In the genomic region with DNA sequence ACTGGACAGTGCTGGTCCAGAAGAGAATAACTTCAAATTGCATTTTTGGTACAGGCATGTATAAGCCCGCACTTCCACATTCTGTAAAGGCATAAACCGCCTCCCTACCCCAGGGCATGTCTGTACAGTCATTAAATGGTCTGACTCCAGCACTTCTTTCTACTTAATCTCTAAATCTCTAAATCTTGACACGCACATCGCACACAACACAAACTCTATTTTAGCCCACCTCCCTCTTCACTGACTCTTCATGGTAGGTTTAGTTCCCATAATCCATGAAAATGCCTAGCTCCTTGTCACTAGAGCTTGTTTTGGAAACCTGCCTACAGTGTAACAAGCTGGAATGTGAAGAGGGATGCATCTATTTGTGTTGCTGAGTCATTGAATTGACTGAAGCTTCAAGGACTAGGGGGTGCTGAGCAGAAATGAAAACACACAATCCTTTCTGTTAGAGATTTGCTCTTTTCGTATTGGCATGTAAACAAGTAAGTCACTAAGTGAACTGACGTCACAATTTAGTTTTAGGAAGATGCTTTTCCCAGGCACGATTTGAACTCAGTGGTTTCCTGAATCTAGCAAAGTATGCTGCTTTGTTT, we compare ENCODE assay signal across 8 cellular contexts. TPM values are rescaled to one million over a fixed set of nuclear protein-coding genes. Genes with fewer than 3 reads are reported as not detected.
DNase-seq lines count a peak whose midpoint lies in the region; ATAC-seq and TF ChIP-seq lines count a peak whose summit lies in the region.

No MANE protein-coding gene starts in this region.

- H3K36me3 ChIP-seq in left ventricle myocardium inferior (no peaks in the 10 kb centered on the region), rectal smooth muscle tissue (ENCODE audit: control insufficient read depth, insufficient read depth, low read length) (no peaks in the 10 kb centered on the region)

- H3K27ac ChIP-seq in left ventricle myocardium inferior (replicated peaks) (peak overlapping the region; percentile 94), rectal smooth muscle tissue (ENCODE audit: low read depth, low read length) (no peak overlapping the region)

- ATAC-seq in HG02970 (IDR thresholded peaks at IDR 0.05; ENCODE audit: low FRiP score, unreplicated experiment) (no peak), GM21786 (IDR thresholded peaks at IDR 0.05; ENCODE audit: unreplicated experiment) (no peak)

- peaks cover 59% of the 10 kb centered on the region for H3K4me1 ChIP-seq in left ventricle myocardium inferior
- peaks cover 18% of the 10 kb centered on the region for H3K4me1 ChIP-seq in rectal smooth muscle tissue (ENCODE audit: control insufficient read depth, insufficient read depth, low read length)

- no peak overlapping the region for H3K9ac ChIP-seq in rectal smooth muscle tissue (ENCODE audit: low read length)

- H3K27me3 ChIP-seq in left ventricle myocardium inferior (ENCODE audit: low read depth) = no peaks in the 10 kb centered on the region
- H3K27me3 ChIP-seq in rectal smooth muscle tissue (ENCODE audit: control insufficient read depth, insufficient read depth, low read length) = no peaks in the 10 kb centered on the region

- peak overlapping the region; percentile 89 for H3K4me3 ChIP-seq in AG04449 (ENCODE audit: low read depth, low read length)
- peak overlapping the region; percentile 94 for H3K4me3 ChIP-seq in left ventricle myocardium inferior
- peak overlapping the region; percentile 93 for H3K4me3 ChIP-seq in rectal smooth muscle tissue (ENCODE audit: low read length)

- CTCF ChIA-PET in AG04449 (lab: Yijun Ruan, JAX) = interaction anchor here (2.2 kb wide), 1 partner anchor 10 kb away, joined by 6 read pairs; no protein-coding TSS in a partner anchor

- H3K9me3 ChIP-seq in left ventricle myocardium inferior (replicated peaks) = no peaks in the 10 kb centered on the region

- intact Hi-C loops in left ventricle myocardium inferior (cut with micrococcal nuclease) = loop anchor here (5.0 kb wide), 1 partner anchor 81 kb away; a partner anchor contains a TSS

- TF ChIP-seq CTCF in AG04449 (IDR thresholded peaks at IDR 0.05; ENCODE audit: insufficient read depth, low read length, missing control alignments) = no peak
- no peak for TF ChIP-seq CTCF in GM13977 (IDR thresholded peaks at IDR 0.05; ENCODE audit: extremely low read depth, insufficient read depth, missing control alignments)
- no peak for TF ChIP-seq CTCF in left ventricle myocardium inferior (IDR thresholded peaks at IDR 0.05; ENCODE audit: borderline replicate concordance)

- DNase-seq in AG04449 (ENCODE audit: low read depth, low spot score) = peak; percentile 99
- peak; percentile 41 for DNase-seq in GM13977 (ENCODE audit: low spot score)
- peak; percentile 80 for DNase-seq in NCI-H69 (lab: John Stamatoyannopoulos, UW)
- DNase-seq in amniotic epithelial cell (ENCODE audit: low read depth) = peak; percentile 92
- DNase-seq in left ventricle myocardium inferior = no peak

- POLR2A ChIA-PET in AG04449 (lab: Yijun Ruan, JAX) = interaction anchor here (1.1 kb wide), 1 partner anchor 10 kb away, joined by 3 read pairs; no protein-coding TSS in a partner anchor

- in situ Hi-C loops in GM13977 (cut with MboI; ENCODE audit: low pct_unique_long_range_greater_than_20kb, low sequenced_read_pairs, unreplicated experiment) = no loop called here

RNA-seq across cellular contexts. Expression of a gene that starts 1.6 kb away (rescaled TPM):
- total RNA-seq in left ventricle myocardium inferior = 18.1 TPM
